Comparison of ENCODE assay signal across 9 cellular contexts in genomic region chr19:10292206-10292788, GRCh38. TPM values are rescaled to one million over a fixed set of nuclear protein-coding genes. Genes with fewer than 3 reads are reported as not detected.
DNase-seq lines count a peak whose midpoint lies in the region; ATAC-seq, FAIRE-seq and TF ChIP-seq lines count a peak whose summit lies in the region.
"Had no signal": no experiment of that assay in that cellular context is flagged by ENCODE, and none has a peak within 500 bp of the region (broad histone marks: within the 10 kb centered on the region; RNA-seq: fewer than 3 reads in every experiment).

No MANE protein-coding gene starts in this region.

- intact Hi-C loops in CD4-positive, alpha-beta memory T cell (cut with micrococcal nuclease) = no loop called here

- CTCF ChIA-PET in CD4-positive, alpha-beta memory T cell (lab: Charles Lee; ENCODE audit: partially characterized antibody) = interaction anchor here (0.5 to 3.2 kb wide), 5 partner anchors 22 to 98 kb away, joined by 3 to 20 read pairs (median 4); partner anchors contain the start of gene ICAM1

- H3K27me3 ChIP-seq in CD4-positive, alpha-beta memory T cell (ENCODE audit: insufficient read depth, low read length) = peaks cover 67% of the 10 kb centered on the region
- H3K27me3 ChIP-seq in mucosa of rectum (ENCODE audit: control insufficient read depth in 2 of 2, insufficient read depth in 2 of 2, low read length in 2 of 2) = peaks cover 71 to 73% of the 10 kb centered on the region in 2 donors

- H3K27ac Mint-ChIP-seq in CD4-positive, alpha-beta memory T cell = peak overlapping the region in 4 of 7 donors; percentile 37 to 89 (median 68)
- no peak overlapping the region for H3K27ac Mint-ChIP-seq in endothelial cell (ENCODE audit: unreplicated experiment)
- peak overlapping the region; percentile 67 for H3K27ac Mint-ChIP-seq in stimulated activated memory B cell treated with anti-CD40 and anti-IgM and Interleukin-4, amounts not matched to agents 10 μg/mL and 1 μg/mL and 100 μg/mL, for 72 hours

- H3K27me3 Mint-ChIP-seq in CD4-positive, alpha-beta memory T cell = peaks cover 43 to 48% of the 10 kb centered on the region in 2 donors
- peaks cover 44% of the 10 kb centered on the region for H3K27me3 Mint-ChIP-seq in endothelial cell (ENCODE audit: unreplicated experiment)
- peaks cover 79% of the 10 kb centered on the region for H3K27me3 Mint-ChIP-seq in stimulated activated memory B cell treated with anti-CD40 and anti-IgM and Interleukin-4, amounts not matched to agents 10 μg/mL and 1 μg/mL and 100 μg/mL, for 72 hours

- ATAC-seq in stimulated activated memory B cell treated with anti-CD40 and anti-IgM and Interleukin-4, amounts not matched to agents 10 μg/mL and 1 μg/mL and 100 μg/mL, for 72 hours = peak; percentile 49

- FAIRE-seq in H54 (lab: Jason Lieb, UNC) = no peak

- H3K36me3 ChIP-seq in CD4-positive, alpha-beta memory T cell (ENCODE audit: insufficient read depth, low read length) = no peaks in the 10 kb centered on the region
- H3K36me3 ChIP-seq in mucosa of rectum (ENCODE audit: control insufficient read depth in 2 of 2, insufficient read depth in 2 of 2, low read length in 2 of 2) = no peaks in the 10 kb centered on the region

- peaks cover 0 to 11% (median 0%) of the 10 kb centered on the region in 8 donors for H3K9me3 Mint-ChIP-seq in CD4-positive, alpha-beta memory T cell
- H3K9me3 Mint-ChIP-seq in endothelial cell (ENCODE audit: unreplicated experiment) = no peaks in the 10 kb centered on the region
- H3K9me3 Mint-ChIP-seq in stimulated activated memory B cell treated with anti-CD40 and anti-IgM and Interleukin-4, amounts not matched to agents 10 μg/mL and 1 μg/mL and 100 μg/mL, for 72 hours = peaks cover 5% of the 10 kb centered on the region

- peaks cover 36 to 73% (median 56%) of the 10 kb centered on the region in 4 donors for H3K4me1 Mint-ChIP-seq in CD4-positive, alpha-beta memory T cell
- H3K4me1 Mint-ChIP-seq in endothelial cell (ENCODE audit: unreplicated experiment) = peaks cover 14% of the 10 kb centered on the region
- H3K4me1 Mint-ChIP-seq in stimulated activated memory B cell treated with anti-CD40 and anti-IgM and Interleukin-4, amounts not matched to agents 10 μg/mL and 1 μg/mL and 100 μg/mL, for 72 hours = peaks cover 67% of the 10 kb centered on the region

- POLR2A ChIA-PET in CD4-positive, alpha-beta memory T cell (lab: Charles Lee; ENCODE audit: partially characterized antibody) = interaction anchor here (1.5 to 9.3 kb wide), 3 partner anchors 22 to 88 kb away, joined by 7 to 111 read pairs (median 27); partner anchors contain the start of genes ICAM1, RAVER1 and TYK2

- DNase-seq in CD4-positive, alpha-beta memory T cell = peak; percentile 49 to 68 (median 55)
- peak; percentile 67 for DNase-seq in H54 (ENCODE audit: insufficient read length, low spot score)
- DNase-seq in NCI-H2227 (lab: John Stamatoyannopoulos, UW; ENCODE audit: unreplicated experiment) = peak; percentile 66
- DNase-seq in activated CD8-positive, alpha-beta memory T cell treated with anti-CD3 and anti-CD28 coated beads for 1 hour (ENCODE audit: extremely low read depth in 1 of 2, low read depth in 1 of 2) = peak; percentile 23 to 60
- peak; percentile 58 for DNase-seq in endothelial cell (ENCODE audit: low spot score)
- no peak for DNase-seq in globus pallidus (ENCODE audit: low spot score)

- H3K4me3 ChIP-seq in CD4-positive, alpha-beta memory T cell (ENCODE audit: low read length in 2 of 2) = peak overlapping the region; percentile 34 to 58
- H3K4me3 ChIP-seq in mucosa of rectum (ENCODE audit: low read length in 2 of 2) = peak overlapping the region; percentile 51 to 65

- no peaks in the 10 kb centered on the region for H3K36me3 Mint-ChIP-seq in CD4-positive, alpha-beta memory T cell
- H3K36me3 Mint-ChIP-seq in endothelial cell (ENCODE audit: low read depth, unreplicated experiment) = peaks cover 8% of the 10 kb centered on the region
- H3K36me3 Mint-ChIP-seq in stimulated activated memory B cell treated with anti-CD40 and anti-IgM and Interleukin-4, amounts not matched to agents 10 μg/mL and 1 μg/mL and 100 μg/mL, for 72 hours = peaks cover 5% of the 10 kb centered on the region

- peak overlapping the region; percentile 67 to 89 (median 79) for H3K4me3 Mint-ChIP-seq in CD4-positive, alpha-beta memory T cell
- no peak overlapping the region for H3K4me3 Mint-ChIP-seq in endothelial cell (ENCODE audit: unreplicated experiment)
- H3K4me3 Mint-ChIP-seq in stimulated activated memory B cell treated with anti-CD40 and anti-IgM and Interleukin-4, amounts not matched to agents 10 μg/mL and 1 μg/mL and 100 μg/mL, for 72 hours = peak overlapping the region; percentile 72

- H3K9me3 ChIP-seq in CD4-positive, alpha-beta memory T cell (ENCODE audit: control insufficient read depth in 1 of 2, low read length in 2 of 2) = no peaks in the 10 kb centered on the region
- no peaks in the 10 kb centered on the region for H3K9me3 ChIP-seq in mucosa of rectum (ENCODE audit: control insufficient read depth in 2 of 2, low read length in 2 of 2)

- peak overlapping the region in 1 of 2 donors; percentile 18 for H3K9ac ChIP-seq in mucosa of rectum (ENCODE audit: low read depth in 1 of 2, low read length in 2 of 2)

- no peak overlapping the region for H3K27ac ChIP-seq in CD4-positive, alpha-beta memory T cell (ENCODE audit: low read depth, low read length)
- no peak overlapping the region for H3K27ac ChIP-seq in mucosa of rectum (ENCODE audit: low read depth in 2 of 2, low read length in 2 of 2)
- H3K27ac ChIP-seq: HL-60 had no signal

- no peak for TF ChIP-seq CTCF in endothelial cell (IDR thresholded peaks at IDR 0.05; ENCODE audit: unreplicated experiment)

- H3K4me1 ChIP-seq in CD4-positive, alpha-beta memory T cell (ENCODE audit: insufficient read depth, low read length) = peaks cover 82% of the 10 kb centered on the region
- peaks cover 42 to 51% of the 10 kb centered on the region in 2 donors for H3K4me1 ChIP-seq in mucosa of rectum (ENCODE audit: control insufficient read depth in 2 of 2, insufficient read depth in 2 of 2, low read length in 2 of 2)

- no peak for TF ChIP-seq POLR2A in H54 (IDR thresholded peaks at IDR 0.05; ENCODE audit: low read depth, low read length)

RNA-seq across cellular contexts. Expression of gene ICAM5, which starts 2.5 kb away (rescaled TPM):
- under 1 TPM in 1 of 2 experiments, not detected in 1; 0.36 TPM for total RNA-seq in CD4-positive, alpha-beta memory T cell
- under 1 TPM in 1 of 2 donors, not detected in 1; 0.20 TPM for polyA plus RNA-seq in CD4-positive, alpha-beta memory T cell
- not detected for total RNA-seq in endothelial cell (ENCODE audit: unreplicated experiment)

RNA-seq across cellular contexts. Expression of gene ICAM4, which starts 5.5 kb away (rescaled TPM):
- 1 to 10 TPM in 1 of 2 experiments, under 1 TPM in 1; 0.70 to 1.3 TPM for total RNA-seq in CD4-positive, alpha-beta memory T cell
- polyA plus RNA-seq in CD4-positive, alpha-beta memory T cell = 1 to 10 TPM in 1 of 2 donors, not detected in 1; 1.5 TPM
- total RNA-seq in endothelial cell (ENCODE audit: unreplicated experiment) = 0.36 TPM

RNA-seq across cellular contexts. Expression of gene ZGLP1, which starts 17.3 kb away (rescaled TPM):
- total RNA-seq in CD4-positive, alpha-beta memory T cell = 1 to 10 TPM; 7.1 to 7.7 TPM
- under 1 TPM in 1 of 2 donors, not detected in 1; 0.32 TPM for polyA plus RNA-seq in CD4-positive, alpha-beta memory T cell
- total RNA-seq in endothelial cell (ENCODE audit: unreplicated experiment) = 8.2 TPM

RNA-seq across cellular contexts. Expression of gene ICAM1, which starts 21.4 kb away (rescaled TPM):
- total RNA-seq in CD4-positive, alpha-beta memory T cell = 1 to 10 TPM; 7.5 to 8.2 TPM
- polyA plus RNA-seq in CD4-positive, alpha-beta memory T cell = 1 to 10 TPM; 2.5 to 8.1 TPM
- 7.2 TPM for total RNA-seq in endothelial cell (ENCODE audit: unreplicated experiment)

RNA-seq across cellular contexts. Expression of gene FDX2, which starts 23.5 kb away (rescaled TPM):
- 10 to 100 TPM; 10.7 to 11.3 TPM for total RNA-seq in CD4-positive, alpha-beta memory T cell
- 10 to 100 TPM; 10.6 to 13.6 TPM for polyA plus RNA-seq in CD4-positive, alpha-beta memory T cell
- 18.9 TPM for total RNA-seq in endothelial cell (ENCODE audit: unreplicated experiment)
